1 cellular context compared by ENCODE assay signal in genomic region chr15:74417670-74418069, GRCh38.
A peak's percentile ranks its signal among the peaks of the same experiment; 100 is the strongest.
TF ChIP-seq lines count a peak whose summit lies in the region.

No MANE protein-coding gene starts in this region.

TF ChIP-seq in HepG2, 621 proteins besides CTCF, POLR2A, EP300 and RAD21:
- TF ChIP-seq FOXO4 (CRISPR knock-in tag; conservative IDR thresholded peaks at IDR 0.05): 0 out of 2 replicates have a peak, but pooled peaks have one; percentile 50
- TF ChIP-seq AGO2 (optimal IDR thresholded peaks at IDR 0.05; ENCODE audit: low read depth, low read length): peak; percentile 34
- TF ChIP-seq RNF219 (CRISPR knock-in tag; IDR thresholded peaks at IDR 0.05): no peak
- TF ChIP-seq ZFAT (CRISPR knock-in tag; conservative IDR thresholded peaks at IDR 0.05): no peak
- no peak for TF ChIP-seq RXRA (CRISPR knock-in tag; IDR thresholded peaks at IDR 0.05)
- TF ChIP-seq HES4 (CRISPR knock-in tag; IDR thresholded peaks at IDR 0.05; ENCODE audit: borderline replicate concordance): no peak
- no peak for TF ChIP-seq ZNF441 (CRISPR knock-in tag; IDR thresholded peaks at IDR 0.05; ENCODE audit: borderline replicate concordance)
- TF ChIP-seq RBFOX2 (IDR thresholded peaks at IDR 0.05; ENCODE audit: low read depth, low read length): no peak
- no peak for TF ChIP-seq CREB3 (CRISPR knock-in tag; IDR thresholded peaks at IDR 0.05)
- no peak for TF ChIP-seq ZNF572 (CRISPR knock-in tag; IDR thresholded peaks at IDR 0.05)
